Comparison of ENCODE assay signal across 1 cellular context in the genomic region with DNA sequence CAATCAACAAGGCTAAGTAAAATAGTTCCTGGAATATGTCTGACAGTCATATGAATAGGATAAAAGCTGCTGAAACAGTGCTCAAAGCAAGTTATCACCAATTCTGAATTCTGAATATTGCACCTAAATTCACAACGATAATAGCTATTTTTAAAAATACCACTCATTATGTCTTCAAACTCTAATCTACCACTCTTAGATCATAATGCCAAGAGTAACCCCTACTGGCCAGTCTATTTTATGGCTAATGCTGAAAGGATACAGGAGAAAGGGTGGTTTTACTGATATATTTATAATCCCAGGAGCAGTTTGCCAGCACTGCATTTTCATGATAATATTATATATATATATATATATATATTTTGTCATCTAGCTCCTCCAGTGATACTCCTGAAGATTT.
TF ChIP-seq lines count a peak whose summit lies in the region.

No MANE protein-coding gene starts in this region.

TF ChIP-seq in H1, 55 proteins besides CTCF, POLR2A, EP300 and RAD21 (continued from another document):
- TF ChIP-seq, protein P1, sequence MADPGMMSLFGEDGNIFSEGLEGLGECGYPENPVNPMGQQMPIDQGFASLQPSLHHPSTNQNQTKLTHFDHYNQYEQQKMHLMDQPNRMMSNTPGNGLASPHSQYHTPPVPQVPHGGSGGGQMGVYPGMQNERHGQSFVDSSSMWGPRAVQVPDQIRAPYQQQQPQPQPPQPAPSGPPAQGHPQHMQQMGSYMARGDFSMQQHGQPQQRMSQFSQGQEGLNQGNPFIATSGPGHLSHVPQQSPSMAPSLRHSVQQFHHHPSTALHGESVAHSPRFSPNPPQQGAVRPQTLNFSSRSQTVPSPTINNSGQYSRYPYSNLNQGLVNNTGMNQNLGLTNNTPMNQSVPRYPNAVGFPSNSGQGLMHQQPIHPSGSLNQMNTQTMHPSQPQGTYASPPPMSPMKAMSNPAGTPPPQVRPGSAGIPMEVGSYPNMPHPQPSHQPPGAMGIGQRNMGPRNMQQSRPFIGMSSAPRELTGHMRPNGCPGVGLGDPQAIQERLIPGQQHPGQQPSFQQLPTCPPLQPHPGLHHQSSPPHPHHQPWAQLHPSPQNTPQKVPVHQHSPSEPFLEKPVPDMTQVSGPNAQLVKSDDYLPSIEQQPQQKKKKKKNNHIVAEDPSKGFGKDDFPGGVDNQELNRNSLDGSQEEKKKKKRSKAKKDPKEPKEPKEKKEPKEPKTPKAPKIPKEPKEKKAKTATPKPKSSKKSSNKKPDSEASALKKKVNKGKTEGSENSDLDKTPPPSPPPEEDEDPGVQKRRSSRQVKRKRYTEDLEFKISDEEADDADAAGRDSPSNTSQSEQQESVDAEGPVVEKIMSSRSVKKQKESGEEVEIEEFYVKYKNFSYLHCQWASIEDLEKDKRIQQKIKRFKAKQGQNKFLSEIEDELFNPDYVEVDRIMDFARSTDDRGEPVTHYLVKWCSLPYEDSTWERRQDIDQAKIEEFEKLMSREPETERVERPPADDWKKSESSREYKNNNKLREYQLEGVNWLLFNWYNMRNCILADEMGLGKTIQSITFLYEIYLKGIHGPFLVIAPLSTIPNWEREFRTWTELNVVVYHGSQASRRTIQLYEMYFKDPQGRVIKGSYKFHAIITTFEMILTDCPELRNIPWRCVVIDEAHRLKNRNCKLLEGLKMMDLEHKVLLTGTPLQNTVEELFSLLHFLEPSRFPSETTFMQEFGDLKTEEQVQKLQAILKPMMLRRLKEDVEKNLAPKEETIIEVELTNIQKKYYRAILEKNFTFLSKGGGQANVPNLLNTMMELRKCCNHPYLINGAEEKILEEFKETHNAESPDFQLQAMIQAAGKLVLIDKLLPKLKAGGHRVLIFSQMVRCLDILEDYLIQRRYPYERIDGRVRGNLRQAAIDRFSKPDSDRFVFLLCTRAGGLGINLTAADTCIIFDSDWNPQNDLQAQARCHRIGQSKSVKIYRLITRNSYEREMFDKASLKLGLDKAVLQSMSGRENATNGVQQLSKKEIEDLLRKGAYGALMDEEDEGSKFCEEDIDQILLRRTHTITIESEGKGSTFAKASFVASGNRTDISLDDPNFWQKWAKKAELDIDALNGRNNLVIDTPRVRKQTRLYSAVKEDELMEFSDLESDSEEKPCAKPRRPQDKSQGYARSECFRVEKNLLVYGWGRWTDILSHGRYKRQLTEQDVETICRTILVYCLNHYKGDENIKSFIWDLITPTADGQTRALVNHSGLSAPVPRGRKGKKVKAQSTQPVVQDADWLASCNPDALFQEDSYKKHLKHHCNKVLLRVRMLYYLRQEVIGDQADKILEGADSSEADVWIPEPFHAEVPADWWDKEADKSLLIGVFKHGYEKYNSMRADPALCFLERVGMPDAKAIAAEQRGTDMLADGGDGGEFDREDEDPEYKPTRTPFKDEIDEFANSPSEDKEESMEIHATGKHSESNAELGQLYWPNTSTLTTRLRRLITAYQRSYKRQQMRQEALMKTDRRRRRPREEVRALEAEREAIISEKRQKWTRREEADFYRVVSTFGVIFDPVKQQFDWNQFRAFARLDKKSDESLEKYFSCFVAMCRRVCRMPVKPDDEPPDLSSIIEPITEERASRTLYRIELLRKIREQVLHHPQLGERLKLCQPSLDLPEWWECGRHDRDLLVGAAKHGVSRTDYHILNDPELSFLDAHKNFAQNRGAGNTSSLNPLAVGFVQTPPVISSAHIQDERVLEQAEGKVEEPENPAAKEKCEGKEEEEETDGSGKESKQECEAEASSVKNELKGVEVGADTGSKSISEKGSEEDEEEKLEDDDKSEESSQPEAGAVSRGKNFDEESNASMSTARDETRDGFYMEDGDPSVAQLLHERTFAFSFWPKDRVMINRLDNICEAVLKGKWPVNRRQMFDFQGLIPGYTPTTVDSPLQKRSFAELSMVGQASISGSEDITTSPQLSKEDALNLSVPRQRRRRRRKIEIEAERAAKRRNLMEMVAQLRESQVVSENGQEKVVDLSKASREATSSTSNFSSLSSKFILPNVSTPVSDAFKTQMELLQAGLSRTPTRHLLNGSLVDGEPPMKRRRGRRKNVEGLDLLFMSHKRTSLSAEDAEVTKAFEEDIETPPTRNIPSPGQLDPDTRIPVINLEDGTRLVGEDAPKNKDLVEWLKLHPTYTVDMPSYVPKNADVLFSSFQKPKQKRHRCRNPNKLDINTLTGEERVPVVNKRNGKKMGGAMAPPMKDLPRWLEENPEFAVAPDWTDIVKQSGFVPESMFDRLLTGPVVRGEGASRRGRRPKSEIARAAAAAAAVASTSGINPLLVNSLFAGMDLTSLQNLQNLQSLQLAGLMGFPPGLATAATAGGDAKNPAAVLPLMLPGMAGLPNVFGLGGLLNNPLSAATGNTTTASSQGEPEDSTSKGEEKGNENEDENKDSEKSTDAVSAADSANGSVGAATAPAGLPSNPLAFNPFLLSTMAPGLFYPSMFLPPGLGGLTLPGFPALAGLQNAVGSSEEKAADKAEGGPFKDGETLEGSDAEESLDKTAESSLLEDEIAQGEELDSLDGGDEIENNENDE (IDR thresholded peaks at IDR 0.05; ENCODE audit: insufficient replicate concordance, low read length), result no peak
- no peak for TF ChIP-seq YY1 (IDR thresholded peaks at IDR 0.05; ENCODE audit: low read depth, low read length)
- TF ChIP-seq ZNF274 (IDR thresholded peaks at IDR 0.05; ENCODE audit: borderline replicate concordance, extremely low read depth, low read length), result no peak
- TF ChIP-seq SUZ12 (IDR thresholded peaks at IDR 0.05; ENCODE audit: low read length), result no peak
- no peak for TF ChIP-seq EZH2 (IDR thresholded peaks at IDR 0.05; ENCODE audit: low read depth, low read length, severe bottlenecking)
- TF ChIP-seq GABPA (IDR thresholded peaks at IDR 0.05; ENCODE audit: borderline replicate concordance, insufficient read depth, low read length), result no peak
- no peak for TF ChIP-seq USF2 (IDR thresholded peaks at IDR 0.05; ENCODE audit: low read length)
- no peak for TF ChIP-seq JUND (IDR thresholded peaks at IDR 0.05; ENCODE audit: low read length)
- no peak for TF ChIP-seq RNF2 (IDR thresholded peaks at IDR 0.05; ENCODE audit: borderline replicate concordance, low read depth, low read length, missing control alignments, poor library complexity, severe bottlenecking)
- no peak for TF ChIP-seq SRF (IDR thresholded peaks at IDR 0.05; ENCODE audit: low read depth, low read length)
- no peak for TF ChIP-seq SIX5 (IDR thresholded peaks at IDR 0.05; ENCODE audit: low read depth, low read length)
- no peak for TF ChIP-seq CEBPB (IDR thresholded peaks at IDR 0.05; ENCODE audit: low read depth, low read length)
